In the genomic region with DNA sequence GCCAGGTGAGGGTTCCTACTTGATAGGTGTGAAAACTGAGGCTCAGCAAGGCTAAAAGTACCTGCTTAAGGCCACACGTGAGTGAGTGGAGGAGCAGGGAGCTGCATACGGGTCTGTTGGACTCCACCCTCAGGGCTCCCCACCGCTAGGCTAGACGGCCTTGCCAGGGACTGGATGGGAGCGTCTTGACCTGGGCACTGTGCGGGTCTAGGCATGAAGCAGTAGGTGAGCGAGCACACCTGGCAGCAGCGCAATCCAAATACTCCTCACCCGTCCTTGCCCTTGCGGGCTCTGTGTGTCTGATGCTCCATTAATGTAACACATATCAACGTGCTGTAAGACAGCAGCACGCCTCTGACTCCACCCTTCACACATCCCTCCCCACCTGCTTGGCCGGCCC, we compare ENCODE assay signal across 25 cellular contexts.
"Had no signal": no experiment of that assay in that cellular context is flagged by ENCODE, and none has a peak within 500 bp of the region (broad histone marks: within the 10 kb centered on the region; RNA-seq: fewer than 3 reads in every experiment).

No MANE protein-coding gene starts in this region.

- H3K9ac ChIP-seq: parathyroid adenoma had no signal

- H3K9me3 ChIP-seq: esophagus squamous epithelium, psoas muscle, sigmoid colon, tibial nerve had no signal

- H3K27ac ChIP-seq: brain microvascular endothelial cell, esophagus squamous epithelium, parathyroid adenoma, psoas muscle, sigmoid colon, tibial nerve, WERI-Rb-1 had no signal

- DNase-seq: activated CD4-positive, alpha-beta T cell treated with anti-CD3 and anti-CD28 coated beads for 48 hours; activated CD4-positive, alpha-beta T cell treated with anti-CD3 and anti-CD28 coated beads, Interleukin-2, amount 50 U/mL, for 48 hours; activated CD8-positive, alpha-beta memory T cell treated with anti-CD3 and anti-CD28 coated beads for 24 hours; activated gamma-delta T cell; activated naive CD4-positive, alpha-beta T cell treated with anti-CD3 and anti-CD28 coated beads, Interleukin-2, amount 10 ng/mL, durations not matched to agents 7 days and 5 days; amniotic stem cell; brain microvascular endothelial cell; central memory CD4-positive, alpha-beta T cell; endodermal cell; esophagus squamous epithelium; left ventricle myocardium superior; naive B cell; nephron progenitor cell; nucleus accumbens; psoas muscle; sigmoid colon; small intestine; stimulated activated CD4-positive, alpha-beta T cell treated with anti-CD3 and anti-CD28 coated beads, Interleukin-4, amount 100 ng/mL, for 4 hours; stimulated activated naive CD4-positive, alpha-beta T cell treated with Interleukin-2 at 50 U/mL for 16 hours; T-helper 17 cell; T1000; WERI-Rb-1 had no signal

- ATAC-seq: activated CD4-positive, CD25-positive, alpha-beta regulatory T cell treated with anti-CD3 and anti-CD28 coated beads, Interleukin-2, amount 50 U/mL, for 24 hours; left ventricle myocardium superior; psoas muscle; T-helper 17 cell had no signal

- H3K4me1 ChIP-seq: parathyroid adenoma, psoas muscle, sigmoid colon had no signal

- H3K27me3 ChIP-seq: brain microvascular endothelial cell, sigmoid colon, tibial nerve had no signal

- H3K36me3 ChIP-seq: brain microvascular endothelial cell, esophagus squamous epithelium, sigmoid colon, WERI-Rb-1 had no signal

- H3K4me3 ChIP-seq: esophagus squamous epithelium, psoas muscle, sigmoid colon, tibial nerve had no signal

- H2AFZ ChIP-seq: parathyroid adenoma had no signal
